ENCODE assay signal across 22 cellular contexts in the genomic region with DNA sequence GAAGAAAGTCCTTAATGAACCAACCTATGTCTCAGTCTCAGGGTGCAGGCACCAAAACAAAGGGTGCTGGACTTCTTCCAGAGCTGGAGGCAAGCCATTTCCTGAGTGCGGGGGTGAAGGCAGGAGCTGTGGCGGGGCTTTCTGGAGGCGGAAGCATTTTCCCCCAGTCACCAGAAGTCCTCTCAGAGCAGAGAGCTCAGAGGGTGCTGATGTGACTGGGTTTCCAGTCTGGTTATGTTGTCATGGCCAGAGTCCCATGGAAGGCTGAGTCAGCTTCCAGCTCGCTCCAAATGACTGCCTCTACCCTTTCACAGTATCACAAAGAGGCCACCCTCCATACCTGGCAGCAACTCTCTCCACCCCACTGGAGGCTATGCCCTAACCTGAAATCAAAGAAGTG.
DNase-seq lines count a peak whose midpoint lies in the region; ATAC-seq and TF ChIP-seq lines count a peak whose summit lies in the region.
"Had no signal": no experiment of that assay in that cellular context is flagged by ENCODE, and none has a peak within 500 bp of the region (broad histone marks: within the 10 kb centered on the region; RNA-seq: fewer than 3 reads in every experiment).

No MANE protein-coding gene starts in this region.

- no peak overlapping the region for H3K9ac ChIP-seq in colonic mucosa (ENCODE audit: low read depth in 2 of 2, low read length in 2 of 2)
- H3K9ac ChIP-seq: BLaER1 had no signal

- TF ChIP-seq CTCF in epithelial cell of proximal tubule (conservative IDR thresholded peaks at IDR 0.05; ENCODE audit: low read depth, low read length) (no peak), thyroid gland (IDR thresholded peaks at IDR 0.05) (no peak), colonic mucosa (IDR thresholded peaks at IDR 0.05) (no peak)

- intact Hi-C loops in activated CD4-positive, alpha-beta T cell treated with anti-CD3 and anti-CD28 coated beads for 36 hours (cut with DNase I, micrococcal nuclease) = no loop called here
- intact Hi-C loops in thyroid gland (cut with DNase I) (no loop called here), colonic mucosa (cut with DNase I) (no loop called here)

- peak; percentile 10 for DNase-seq in activated CD4-positive, alpha-beta T cell treated with anti-CD3 and anti-CD28 coated beads for 36 hours
- no peak for DNase-seq in activated CD4-positive, alpha-beta T cell treated with anti-CD3 and anti-CD28 coated beads, Interleukin-2, amount 50 U/mL, for 1 hour
- peak; percentile 35 for DNase-seq in M059J (ENCODE audit: low read depth)
- peak; percentile 60 for DNase-seq in epithelial cell of proximal tubule (ENCODE audit: low read depth)
- DNase-seq in thyroid gland = peak; percentile 64
- no peak for DNase-seq in colonic mucosa
- no peak for DNase-seq in stimulated activated CD4-positive, alpha-beta T cell treated with anti-CD3 and anti-CD28 coated beads, Interleukin-15, amount 100 ng/mL, for 24 hours
- DNase-seq in HUDEP-2 (lab: John Stamatoyannopoulos, UW; ENCODE audit: unreplicated experiment in 76 of 76) = no peak
- DNase-seq: Calu3; CD4-positive, alpha-beta memory T cell; EL; H7; Karpas-422; NCI-H1092 treated with DMSO at 0.1 percent for 48 hours; NCI-H1694; NCI-H345; NCI-H526; SJCRH30 had no signal

- no peak overlapping the region for H3K4me3 ChIP-seq in epithelial cell of proximal tubule (ENCODE audit: low read depth, low read length)
- H3K4me3 ChIP-seq in thyroid gland (replicated peaks in 1 of 3) = no peak overlapping the region
- no peak overlapping the region for H3K4me3 ChIP-seq in colonic mucosa
- H3K4me3 ChIP-seq: A549, BLaER1, GM12878, SJCRH30 had no signal

- peak overlapping the region in 1 of 3 donors; percentile 24 for H3K27ac ChIP-seq in thyroid gland
- no peak overlapping the region for H3K27ac ChIP-seq in colonic mucosa
- H3K27ac ChIP-seq: A549, BLaER1, SJCRH30 had no signal

- no peak overlapping the region for H3K27ac Mint-ChIP-seq in activated CD4-positive, alpha-beta T cell treated with anti-CD3 and anti-CD28 coated beads for 36 hours
- H3K27ac Mint-ChIP-seq: CD4-positive, alpha-beta memory T cell had no signal

- H3K4me1 Mint-ChIP-seq in activated CD4-positive, alpha-beta T cell treated with anti-CD3 and anti-CD28 coated beads for 36 hours = no peaks in the 10 kb centered on the region
- H3K4me1 Mint-ChIP-seq: CD4-positive, alpha-beta memory T cell had no signal

- CTCF ChIA-PET in activated CD4-positive, alpha-beta T cell treated with anti-CD3 and anti-CD28 coated beads for 36 hours (lab: Charles Lee) = no interaction called here

- H3K27me3 ChIP-seq in thyroid gland = no peaks in the 10 kb centered on the region
- no peaks in the 10 kb centered on the region for H3K27me3 ChIP-seq in colonic mucosa
- H3K27me3 ChIP-seq: BLaER1 had no signal

- no peaks in the 10 kb centered on the region for H3K9me3 Mint-ChIP-seq in activated CD4-positive, alpha-beta T cell treated with anti-CD3 and anti-CD28 coated beads for 36 hours (ENCODE audit: low read depth)
- H3K9me3 Mint-ChIP-seq: CD4-positive, alpha-beta memory T cell had no signal

- H3K27me3 Mint-ChIP-seq in activated CD4-positive, alpha-beta T cell treated with anti-CD3 and anti-CD28 coated beads for 36 hours = peaks cover 8% of the 10 kb centered on the region

- 37% methylated on average over 4 of the region's 4 CpGs for WGBS in thyroid gland, 2 donors

- peaks cover 9 to 19% of the 10 kb centered on the region in 2 donors for H3K4me1 ChIP-seq in thyroid gland
- H3K4me1 ChIP-seq in colonic mucosa = no peaks in the 10 kb centered on the region
- H3K4me1 ChIP-seq: A549, BLaER1, SJCRH30 had no signal

- H3K36me3 Mint-ChIP-seq in activated CD4-positive, alpha-beta T cell treated with anti-CD3 and anti-CD28 coated beads for 36 hours (ENCODE audit: low read depth) = no peaks in the 10 kb centered on the region
- H3K36me3 Mint-ChIP-seq: CD4-positive, alpha-beta memory T cell had no signal

- H3K36me3 ChIP-seq in thyroid gland (no peaks in the 10 kb centered on the region), colonic mucosa (no peaks in the 10 kb centered on the region)
- H3K36me3 ChIP-seq: BLaER1, SJCRH30 had no signal

- POLR2A ChIA-PET in activated CD4-positive, alpha-beta T cell treated with anti-CD3 and anti-CD28 coated beads for 36 hours (lab: Charles Lee) = no interaction called here

- no peak overlapping the region for H3K4me3 Mint-ChIP-seq in activated CD4-positive, alpha-beta T cell treated with anti-CD3 and anti-CD28 coated beads for 36 hours
- H3K4me3 Mint-ChIP-seq: CD4-positive, alpha-beta memory T cell had no signal

- ATAC-seq in activated CD4-positive, alpha-beta T cell treated with anti-CD3 and anti-CD28 coated beads for 36 hours = peak; percentile 63
- ATAC-seq: A549, GM12878, Panc1 had no signal

- no peak for TF ChIP-seq POLR2A in thyroid gland (IDR thresholded peaks at IDR 0.05)

- H3K9me3 ChIP-seq in thyroid gland = no peaks in the 10 kb centered on the region
- H3K9me3 ChIP-seq in colonic mucosa = no peaks in the 10 kb centered on the region
- H3K9me3 ChIP-seq: A549, BLaER1, SJCRH30 had no signal

Comparison
In these comparisons a context has a peak if more than half of its experiments do, and no peak if none do; other contexts are left out.
1. DNase-seq: peak in activated CD4-positive, alpha-beta T cell treated with anti-CD3 and anti-CD28 coated beads for 36 hours (single experiment), M059J (single experiment), epithelial cell of proximal tubule (single experiment) and thyroid gland (2 of 2); none in activated CD4-positive, alpha-beta T cell treated with anti-CD3 and anti-CD28 coated beads, Interleukin-2, amount 50 U/mL, for 1 hour (single experiment), colonic mucosa (single experiment), stimulated activated CD4-positive, alpha-beta T cell treated with anti-CD3 and anti-CD28 coated beads, Interleukin-15, amount 100 ng/mL, for 24 hours (single experiment) and HUDEP-2 (0 of 76).